8 cellular contexts compared by ENCODE assay signal in the genomic region with DNA sequence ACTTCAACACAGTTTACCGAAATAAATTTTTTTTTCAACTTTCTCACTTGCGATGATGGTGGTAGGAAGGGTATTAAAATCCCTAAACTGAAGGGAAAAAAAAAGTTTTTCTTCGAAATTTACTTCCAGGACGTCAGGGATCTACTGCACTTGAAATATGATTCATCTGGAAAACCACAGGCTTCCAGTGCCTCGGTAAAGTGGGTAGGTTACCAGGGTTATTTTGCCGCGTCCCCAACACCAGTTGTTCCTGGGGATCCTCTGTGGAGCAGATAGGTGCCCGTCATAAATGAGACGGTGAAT. TPM values are rescaled to one million over a fixed set of nuclear protein-coding genes. Genes with fewer than 3 reads are reported as not detected.
DNase-seq lines count a peak whose midpoint lies in the region; TF ChIP-seq lines count a peak whose summit lies in the region.

No MANE protein-coding gene starts in this region.

- no peaks in the 10 kb centered on the region; the same call in 1 of the 2 replicates for H3K36me3 ChIP-seq in SJCRH30

- no peaks in the 10 kb centered on the region for H3K27me3 Mint-ChIP-seq in progenitor cell of endocrine pancreas

- H3K4me1 ChIP-seq in SJCRH30, result peaks cover 4% of the 10 kb centered on the region; the same call in 1 of the 2 replicates

- in situ Hi-C loops in GM13976 (cut with MboI; ENCODE audit: low sequenced_read_pairs, unreplicated experiment), result no loop called here

- H3K27ac ChIP-seq in SJCRH30, result peak overlapping the region; percentile 46; the same call in 1 of the 2 replicates

- H3K4me3 ChIP-seq in GM12875 (ENCODE audit: low read depth, low read length) (peak overlapping the region; percentile 86), SJCRH30 (peak overlapping the region; percentile 85), fibroblast of mammary gland (ENCODE audit: control insufficient read depth, low read depth, low read length) (peak overlapping the region; percentile 84)

- TF ChIP-seq CTCF in GM12875 (IDR thresholded peaks at IDR 0.05; ENCODE audit: borderline replicate concordance, insufficient read depth, low read depth, low read length), result no peak
- no peak for TF ChIP-seq CTCF in fibroblast of mammary gland (conservative IDR thresholded peaks at IDR 0.05; ENCODE audit: control insufficient read depth, insufficient read depth, low read depth, low read length)
- no peak for TF ChIP-seq CTCF in progenitor cell of endocrine pancreas (IDR thresholded peaks at IDR 0.05; ENCODE audit: unreplicated experiment)
- no peak for TF ChIP-seq CTCF in GM13976 (IDR thresholded peaks at IDR 0.05; ENCODE audit: borderline replicate concordance, control extremely low read depth, extremely low read depth, insufficient read depth, missing control alignments)

- peaks cover 2% of the 10 kb centered on the region for H3K36me3 Mint-ChIP-seq in progenitor cell of endocrine pancreas (ENCODE audit: insufficient read depth)

- DNase-seq in SJCRH30 (no peak), fibroblast of mammary gland (ENCODE audit: low read depth) (peak; percentile 35), progenitor cell of endocrine pancreas (ENCODE audit: low spot score, unreplicated experiment) (no peak), GM13976 (ENCODE audit: low spot score) (no peak), activated gamma-delta T cell treated with Interleukin-2 at 50 U/mL for 16 hours (no peak), SKM-1 treated with dmso at 0.1 percent for 144 hours (lab: John Stamatoyannopoulos, UW; ENCODE audit: unreplicated experiment) (no peak)
- no peak for DNase-seq in stimulated activated CD4-positive, alpha-beta T cell treated with anti-CD3 and anti-CD28 coated beads, Interleukin-1b, Interleukin-23, amount 100 ng/mL, for 48 hours

- H3K27ac Mint-ChIP-seq in progenitor cell of endocrine pancreas, result peak overlapping the region; percentile 97

- peak overlapping the region; percentile 92 for H3K4me3 Mint-ChIP-seq in progenitor cell of endocrine pancreas (ENCODE audit: low read depth)

- H3K9me3 Mint-ChIP-seq in progenitor cell of endocrine pancreas (ENCODE audit: low read depth), result no peaks in the 10 kb centered on the region

- H3K27me3 ChIP-seq in SJCRH30, result no peaks in the 10 kb centered on the region

- H3K4me1 Mint-ChIP-seq in progenitor cell of endocrine pancreas (ENCODE audit: low read depth), result peaks cover 11% of the 10 kb centered on the region

- H3K9me3 ChIP-seq in SJCRH30 (replicated peaks), result no peaks in the 10 kb centered on the region

RNA-seq across cellular contexts. Expression of gene RABIF, which starts 0.8 kb away (rescaled TPM):
- 10.5 and 11.9 TPM in 2 replicates for total RNA-seq in SJCRH30 (2014; rRNA removed; shearing (Covaris generic))
- 9.7 and 10.7 TPM in 2 replicates for total RNA-seq in progenitor cell of endocrine pancreas

RNA-seq across cellular contexts. Expression of gene KLHL12, which starts 38.9 kb away (rescaled TPM):
- 33.9 and 36.4 TPM in 2 replicates for total RNA-seq in SJCRH30 (2014; rRNA removed; shearing (Covaris generic))
- 32.3 and 34.1 TPM in 2 replicates for total RNA-seq in progenitor cell of endocrine pancreas
